26 cellular contexts compared by ENCODE assay signal in the genomic region with DNA sequence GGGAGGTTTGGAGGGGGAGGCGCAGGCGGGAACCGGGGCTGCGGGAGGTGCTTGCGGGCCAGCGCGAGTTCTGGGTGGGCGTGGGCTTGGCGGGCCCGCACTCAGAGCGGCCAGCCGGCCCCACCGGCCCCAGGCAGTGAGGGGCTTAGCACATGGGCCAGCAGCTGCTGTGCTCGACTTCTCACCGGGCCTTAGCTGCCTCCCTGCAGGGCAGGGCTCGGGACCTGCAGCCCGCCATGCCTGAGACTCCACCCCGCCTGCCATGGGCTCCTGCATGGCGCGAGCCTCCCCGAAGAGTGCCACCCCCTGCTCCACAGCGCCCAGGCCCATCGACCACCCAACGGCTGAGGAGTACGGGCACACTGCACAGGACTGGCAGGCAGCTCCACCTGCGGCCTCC.
"Had no signal": no experiment of that assay in that cellular context is flagged by ENCODE, and none has a peak within 500 bp of the region (broad histone marks: within the 10 kb centered on the region; RNA-seq: fewer than 3 reads in every experiment).

No MANE protein-coding gene starts in this region.

- H3K27ac ChIP-seq: colonic mucosa, coronary artery, foreskin keratinocyte, gastrocnemius medialis had no signal

- H3K27ac Mint-ChIP-seq: dendritic cell treated with granulocyte-macrophage colony-stimulating factor and Interleukin-4, amounts not matched to agents 40 ng/mL and 50 ng/mL, for 4 days; effector memory CD8-positive, alpha-beta T cell; endodermal cell had no signal

- H3K4me3 ChIP-seq: colonic mucosa, coronary artery, esophagus squamous epithelium had no signal

- H3K4me3 Mint-ChIP-seq: dendritic cell treated with granulocyte-macrophage colony-stimulating factor and Interleukin-4, amounts not matched to agents 40 ng/mL and 50 ng/mL, for 4 days had no signal

- H3K4me1 ChIP-seq: colonic mucosa, foreskin keratinocyte had no signal

- H3K36me3 ChIP-seq: colonic mucosa, esophagus muscularis mucosa, esophagus squamous epithelium, gastrocnemius medialis, gastroesophageal sphincter, heart left ventricle, heart right ventricle had no signal

- H3K27me3 ChIP-seq: dorsolateral prefrontal cortex, esophagus muscularis mucosa, foreskin keratinocyte, gastroesophageal sphincter had no signal

- DNase-seq: colonic mucosa; cortex of kidney; dermis blood vessel endothelial cell; dorsolateral prefrontal cortex; effector CD4-positive, alpha-beta T cell; effector CD8-positive, alpha-beta T cell; effector memory CD4-positive, alpha-beta T cell; effector memory CD8-positive, alpha-beta T cell; endodermal cell; esophagus squamous epithelium; foreskin fibroblast; foreskin keratinocyte; foreskin melanocyte; gastrocnemius medialis; glutamatergic neuron; head of caudate nucleus; heart left ventricle; heart right ventricle had no signal

- H3K9me3 ChIP-seq: colonic mucosa, esophagus muscularis mucosa, esophagus squamous epithelium, gastrocnemius medialis, gastroesophageal sphincter, heart left ventricle, heart right ventricle had no signal

- FAIRE-seq: colon, endometrium, endothelial cell of umbilical vein, frontal cortex had no signal
